ENCODE assay signal across 22 cellular contexts in the genomic region with DNA sequence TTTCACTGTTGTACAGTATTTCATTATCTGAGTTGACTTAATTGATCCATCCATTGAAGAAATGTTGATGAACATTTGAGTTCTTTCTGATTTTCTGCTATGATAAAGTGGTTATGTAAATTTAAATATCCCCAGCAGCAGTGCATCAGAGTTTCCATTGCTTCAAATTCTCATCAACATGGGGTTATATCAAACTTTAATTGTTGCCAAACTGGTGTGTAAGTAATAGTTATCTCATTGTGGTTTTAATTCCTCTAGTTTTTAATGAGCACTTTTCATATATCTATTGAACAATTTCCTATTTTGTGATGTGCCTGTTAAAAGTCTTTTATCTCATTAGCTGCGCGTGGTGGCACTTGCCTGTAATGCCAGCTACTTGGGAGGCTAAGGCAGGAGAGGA. TPM values are rescaled to one million over a fixed set of nuclear protein-coding genes. Genes with fewer than 3 reads are reported as not detected.
A peak's percentile ranks its signal among the peaks of the same experiment; 100 is the strongest.
DNase-seq lines count a peak whose midpoint lies in the region; ATAC-seq and TF ChIP-seq lines count a peak whose summit lies in the region.
"Had no signal": no experiment of that assay in that cellular context is flagged by ENCODE, and none has a peak within 500 bp of the region (broad histone marks: within the 10 kb centered on the region; RNA-seq: fewer than 3 reads in every experiment).

No MANE protein-coding gene starts in this region.

- peak overlapping the region; percentile 23; the same call in 1 of the 2 replicates for H3K4me2 ChIP-seq in PC-3 (ENCODE audit: low read length)
- H3K4me2 ChIP-seq in mammary epithelial cell (ENCODE audit: insufficient read depth, low read depth, low read length), result no peak overlapping the region
- H3K4me2 ChIP-seq: BLaER1 had no signal

- intact Hi-C loops in CD4-positive, alpha-beta memory T cell (cut with micrococcal nuclease), result no loop called here
- intact Hi-C loops in PC-3 (cut with micrococcal nuclease) (loop anchor here (5.0 kb wide), 1 partner anchor 63 kb away; no protein-coding TSS in a partner anchor), mammary epithelial cell (cut with micrococcal nuclease) (no loop called here)

- no peak for ATAC-seq in activated T-cell treated with anti-CD3 and anti-CD28 coated beads, Interleukin-2, amount 50 U/mL, for 72 hours (replicated peaks in 1 of 2)
- no peak for ATAC-seq in PC-3
- no peak for ATAC-seq in activated naive CD8-positive, alpha-beta T cell treated with anti-CD3 and anti-CD28 coated beads, Interleukin-2, amount 10 ng/mL, durations not matched to agents 7 days and 5 days (ENCODE audit: low read depth)
- ATAC-seq: CD8-positive, alpha-beta T cell; GM12878 had no signal

- no peaks in the 10 kb centered on the region for H3K4me1 ChIP-seq in CD4-positive, alpha-beta memory T cell (ENCODE audit: insufficient read depth, low read length)
- H3K4me1 ChIP-seq in PC-3 (ENCODE audit: insufficient read depth, low read length) (peaks cover 19% of the 10 kb centered on the region), mammary epithelial cell (ENCODE audit: insufficient read depth, low read length) (no peaks in the 10 kb centered on the region)
- H3K4me1 ChIP-seq: BLaER1, Peyer's patch had no signal

- H3K27ac ChIP-seq in CD4-positive, alpha-beta memory T cell (ENCODE audit: low read depth, low read length), result no peak overlapping the region
- H3K27ac ChIP-seq in PC-3 (ENCODE audit: low read length), result peak overlapping the region; percentile 62
- H3K27ac ChIP-seq in mammary epithelial cell (ENCODE audit: insufficient read depth, low read depth, low read length), result no peak overlapping the region
- H3K27ac ChIP-seq: BLaER1, Peyer's patch had no signal

- no peaks in the 10 kb centered on the region for H3F3A ChIP-seq in PC-3 (ENCODE audit: low read length, unreplicated experiment)

- no peak for DNase-seq in activated T-cell treated with anti-CD3 and anti-CD28 coated beads, Interleukin-2, amount 50 U/mL, for 72 hours
- no peak for DNase-seq in activated T-cell treated with anti-CD3 and anti-CD28 coated beads, Interleukin-2, amount 50 U/mL, for 1 hour
- DNase-seq in CD4-positive, alpha-beta memory T cell, result no peak
- DNase-seq in PC-3, result no peak
- DNase-seq in activated naive CD8-positive, alpha-beta T cell treated with anti-CD3 and anti-CD28 coated beads, Interleukin-2, amount 10 ng/mL, durations not matched to agents 7 days and 5 days, result no peak
- DNase-seq in cerebellar nuclear complex (lab: John Stamatoyannopoulos, UW), result no peak
- DNase-seq in mammary epithelial cell, result no peak
- DNase-seq: CD8-positive, alpha-beta T cell; DND-41; H7; HFFc6; Karpas-422; MV-4-11; NCI-H1105 treated with DMSO at 0.1 percent for 48 hours; NCI-H2029 treated with DMSO at 0.1 percent for 48 hours; NCI-H345; NCI-H524; NCI-H774; NK-92 treated with Interleukin-12 subunit alpha and Interleukin-12 subunit beta, amount 100 ng/mL, for 24 hours; Peyer's patch had no signal

- H3K4me1 Mint-ChIP-seq in activated T-cell treated with anti-CD3 and anti-CD28 coated beads, Interleukin-2, amount 50 U/mL, for 72 hours (ENCODE audit: low read depth), result peaks cover 23% of the 10 kb centered on the region
- H3K4me1 Mint-ChIP-seq in CD4-positive, alpha-beta memory T cell, result peaks cover 0 to 9% (median 6%) of the 10 kb centered on the region in 4 donors
- peaks cover 5% of the 10 kb centered on the region for H3K4me1 Mint-ChIP-seq in activated naive CD8-positive, alpha-beta T cell treated with anti-CD3 and anti-CD28 coated beads, Interleukin-2, amount 10 ng/mL, durations not matched to agents 7 days and 5 days

- H3K9me3 Mint-ChIP-seq in activated T-cell treated with anti-CD3 and anti-CD28 coated beads, Interleukin-2, amount 50 U/mL, for 72 hours, result no peaks in the 10 kb centered on the region
- no peaks in the 10 kb centered on the region for H3K9me3 Mint-ChIP-seq in CD4-positive, alpha-beta memory T cell
- no peaks in the 10 kb centered on the region for H3K9me3 Mint-ChIP-seq in activated naive CD8-positive, alpha-beta T cell treated with anti-CD3 and anti-CD28 coated beads, Interleukin-2, amount 10 ng/mL, durations not matched to agents 7 days and 5 days
- H3K9me3 Mint-ChIP-seq: CD8-positive, alpha-beta T cell; HFFc6 had no signal

- H3K9ac ChIP-seq in PC-3 (ENCODE audit: low read length), result no peak overlapping the region
- H3K9ac ChIP-seq in mammary epithelial cell (ENCODE audit: insufficient read depth, low read length), result no peak overlapping the region
- H3K9ac ChIP-seq: BLaER1 had no signal

- H3K9me2 ChIP-seq in PC-3 (replicated peaks; ENCODE audit: low read length), result no peaks in the 10 kb centered on the region

- no peak overlapping the region for H3K4me3 ChIP-seq in CD4-positive, alpha-beta memory T cell (ENCODE audit: low read length in 2 of 2)
- H3K4me3 ChIP-seq in PC-3 (ENCODE audit: low read length) (no peak overlapping the region), mammary epithelial cell (replicated peaks in 1 of 3; ENCODE audit: insufficient read depth in 1 of 3, low read depth in 2 of 3, low read length in 3 of 3) (no peak overlapping the region)
- H3K4me3 ChIP-seq: BLaER1, GM12878, Peyer's patch had no signal

- BruUV-seq in PC-3 (replicated peaks; lab: Mats Ljungman, UMichigan) (no TSS peak), mammary epithelial cell (replicated peaks; lab: Mats Ljungman, UMichigan) (no TSS peak)

- no peak overlapping the region for H3K4me3 Mint-ChIP-seq in activated T-cell treated with anti-CD3 and anti-CD28 coated beads, Interleukin-2, amount 50 U/mL, for 72 hours
- no peak overlapping the region for H3K4me3 Mint-ChIP-seq in CD4-positive, alpha-beta memory T cell
- no peak overlapping the region for H3K4me3 Mint-ChIP-seq in activated naive CD8-positive, alpha-beta T cell treated with anti-CD3 and anti-CD28 coated beads, Interleukin-2, amount 10 ng/mL, durations not matched to agents 7 days and 5 days
- H3K4me3 Mint-ChIP-seq: CD8-positive, alpha-beta T cell; HFFc6 had no signal

- H3K36me3 ChIP-seq in CD4-positive, alpha-beta memory T cell (ENCODE audit: insufficient read depth, low read length), result peaks cover 69% of the 10 kb centered on the region
- H3K36me3 ChIP-seq in PC-3 (ENCODE audit: low read depth, low read length) (peaks cover 58% of the 10 kb centered on the region), mammary epithelial cell (ENCODE audit: insufficient read depth, low read length) (peaks cover 64% of the 10 kb centered on the region)

- dilution Hi-C loops in mammary epithelial cell (cut with HindIII; ENCODE audit: low sequenced_read_pairs), result no loop called here

- H3K79me2 ChIP-seq in PC-3 (ENCODE audit: low read length) (peaks cover 3% of the 10 kb centered on the region; the same call in 1 of the 2 replicates), mammary epithelial cell (ENCODE audit: insufficient read depth, low read length) (peaks cover 25% of the 10 kb centered on the region)

- 100% methylated on average over 2 of the region's 2 CpGs for WGBS in mammary epithelial cell (ENCODE audit: low coverage, missing lambda C conversion rate)

- CTCF ChIA-PET in CD4-positive, alpha-beta memory T cell (lab: Charles Lee; ENCODE audit: partially characterized antibody), result interaction anchor here (0.9 to 1.5 kb wide), 3 partner anchors 11 to 67 kb away, joined by 3 to 9 read pairs (median 3); no protein-coding TSS in a partner anchor
- CTCF ChIA-PET in PC-3 (lab: Charles Lee), result interaction anchor here (0.6 to 1.4 kb wide), 6 partner anchors 14 to 79 kb away, joined by 3 to 17 read pairs (median 6); no protein-coding TSS in a partner anchor
- CTCF ChIA-PET in mammary epithelial cell (lab: Charles Lee; ENCODE audit: low non-redundant PET), result no interaction called here

- no peaks in the 10 kb centered on the region for H4K20me1 ChIP-seq in PC-3 (ENCODE audit: low read length)
- H4K20me1 ChIP-seq in mammary epithelial cell (ENCODE audit: insufficient read depth, low read length), result no peaks in the 10 kb centered on the region

- POLR2A ChIA-PET in CD4-positive, alpha-beta memory T cell (lab: Charles Lee; ENCODE audit: partially characterized antibody), result interaction anchor here (1.1 kb wide), 2 partner anchors 13 to 18 kb away, joined by 3 to 4 read pairs; partner anchors contain the start of gene ZNFX1
- POLR2A ChIA-PET in PC-3 (lab: Charles Lee; ENCODE audit: unreplicated experiment), result interaction anchor here (0.6 to 1.0 kb wide), 9 partner anchors 9 to 344 kb away, joined by 3 to 13 read pairs (median 5); no protein-coding TSS in a partner anchor
- POLR2A ChIA-PET in activated naive CD8-positive, alpha-beta T cell treated with anti-CD3 and anti-CD28 coated beads, Interleukin-2, amount 10 ng/mL, durations not matched to agents 7 days and 5 days (lab: Charles Lee), result interaction anchor here (0.7 kb wide), 1 partner anchor 12 kb away, joined by 3 read pairs; no protein-coding TSS in a partner anchor

- peaks cover 23 to 53% of the 10 kb centered on the region in 2 donors for H3K36me3 Mint-ChIP-seq in activated T-cell treated with anti-CD3 and anti-CD28 coated beads, Interleukin-2, amount 50 U/mL, for 72 hours (ENCODE audit: insufficient read depth in 2 of 2)
- H3K36me3 Mint-ChIP-seq in CD4-positive, alpha-beta memory T cell, result peaks cover 62 to 77% of the 10 kb centered on the region in 2 donors
- H3K36me3 Mint-ChIP-seq in activated naive CD8-positive, alpha-beta T cell treated with anti-CD3 and anti-CD28 coated beads, Interleukin-2, amount 10 ng/mL, durations not matched to agents 7 days and 5 days, result peaks cover 50% of the 10 kb centered on the region

- no peak overlapping the region for H2AFZ ChIP-seq in PC-3 (ENCODE audit: low read length)
- no peak overlapping the region for H2AFZ ChIP-seq in mammary epithelial cell (ENCODE audit: low read depth, low read length)

- peak overlapping the region; percentile 82 for H3K27ac Mint-ChIP-seq in activated T-cell treated with anti-CD3 and anti-CD28 coated beads, Interleukin-2, amount 50 U/mL, for 72 hours
- H3K27ac Mint-ChIP-seq in CD4-positive, alpha-beta memory T cell, result peak overlapping the region in 4 of 7 donors; percentile 6 to 66 (median 32)
- H3K27ac Mint-ChIP-seq in activated naive CD8-positive, alpha-beta T cell treated with anti-CD3 and anti-CD28 coated beads, Interleukin-2, amount 10 ng/mL, durations not matched to agents 7 days and 5 days, result peak overlapping the region; percentile 19
- H3K27ac Mint-ChIP-seq: CD8-positive, alpha-beta T cell; HFFc6 had no signal

- in situ Hi-C loops in mammary epithelial cell (cut with MboI; ENCODE audit: low sequenced_read_pairs in 2 of 2), result no loop called here

- no peaks in the 10 kb centered on the region for H3K27me3 Mint-ChIP-seq in activated T-cell treated with anti-CD3 and anti-CD28 coated beads, Interleukin-2, amount 50 U/mL, for 72 hours (ENCODE audit: low read depth)
- H3K27me3 Mint-ChIP-seq in CD4-positive, alpha-beta memory T cell, result no peaks in the 10 kb centered on the region
- H3K27me3 Mint-ChIP-seq in activated naive CD8-positive, alpha-beta T cell treated with anti-CD3 and anti-CD28 coated beads, Interleukin-2, amount 10 ng/mL, durations not matched to agents 7 days and 5 days, result no peaks in the 10 kb centered on the region

- H3K9me3 ChIP-seq in CD4-positive, alpha-beta memory T cell (ENCODE audit: control insufficient read depth in 1 of 2, low read length in 2 of 2), result no peaks in the 10 kb centered on the region
- H3K9me3 ChIP-seq in PC-3 (ENCODE audit: low read length) (no peaks in the 10 kb centered on the region), mammary epithelial cell (replicated peaks; ENCODE audit: insufficient read depth, low read length) (no peaks in the 10 kb centered on the region)
- H3K9me3 ChIP-seq: BLaER1, Peyer's patch had no signal

- no peaks in the 10 kb centered on the region for H3K27me3 ChIP-seq in CD4-positive, alpha-beta memory T cell (ENCODE audit: insufficient read depth, low read length)
- H3K27me3 ChIP-seq in PC-3 (ENCODE audit: low read length), result no peaks in the 10 kb centered on the region
- H3K27me3 ChIP-seq in mammary epithelial cell (ENCODE audit: insufficient read depth, low read length), result no peaks in the 10 kb centered on the region
- H3K27me3 ChIP-seq: BLaER1, Peyer's patch had no signal

- no peak for TF ChIP-seq CTCF in PC-3 (conservative IDR thresholded peaks at IDR 0.05; ENCODE audit: low read depth, low read length)
- TF ChIP-seq CTCF in mammary epithelial cell (conservative IDR thresholded peaks at IDR 0.05 in 1 of 2, IDR thresholded peaks at IDR 0.05 in 1 of 2; ENCODE audit: extremely low read depth in 1 of 2, insufficient read depth in 1 of 2, low read depth in 1 of 2, low read length in 2 of 2), result no peak

RNA-seq across cellular contexts. Expression of gene ZNFX1, which starts 18.1 kb away (rescaled TPM):
- total RNA-seq in activated T-cell treated with anti-CD3 and anti-CD28 coated beads, Interleukin-2, amount 50 U/mL, for 72 hours, result 10 to 100 TPM; 37.8 to 48.8 TPM
- total RNA-seq in CD4-positive, alpha-beta memory T cell, result 10 to 100 TPM; 73.8 to 78.4 TPM
- 10 to 100 TPM; 30.8 to 88.8 TPM for polyA plus RNA-seq in CD4-positive, alpha-beta memory T cell
- total RNA-seq in PC-3 (2014; rRNA removed) (18.8 and 18.9 TPM in 2 replicates), mammary epithelial cell (10 to 100 TPM; 24.9 to 34.0 TPM)
- 10 to 100 TPM; 64.2 to 66.6 TPM for total RNA-seq in activated naive CD8-positive, alpha-beta T cell treated with anti-CD3 and anti-CD28 coated beads, Interleukin-2, amount 10 ng/mL, durations not matched to agents 7 days and 5 days
- polyA plus RNA-seq in mammary epithelial cell, result 6.3 TPM
- polyA minus RNA-seq in mammary epithelial cell, result 54.2 TPM

RNA-seq across cellular contexts. Expression of gene DDX27, which starts 40.6 kb away (rescaled TPM):
- 10 to 100 TPM; 49.6 to 49.8 TPM for total RNA-seq in activated T-cell treated with anti-CD3 and anti-CD28 coated beads, Interleukin-2, amount 50 U/mL, for 72 hours
- total RNA-seq in CD4-positive, alpha-beta memory T cell, result 10 to 100 TPM; 60.3 to 60.4 TPM
- polyA plus RNA-seq in CD4-positive, alpha-beta memory T cell, result 10 to 100 TPM; 21.6 to 47.1 TPM
- total RNA-seq in PC-3 (2014; rRNA removed) (80.8 and 97.3 TPM in 2 replicates), mammary epithelial cell (10 to 100 TPM; 39.0 to 44.1 TPM)
- 10 to 100 TPM; 46.1 to 47.6 TPM for total RNA-seq in activated naive CD8-positive, alpha-beta T cell treated with anti-CD3 and anti-CD28 coated beads, Interleukin-2, amount 10 ng/mL, durations not matched to agents 7 days and 5 days
- 36.9 TPM for polyA plus RNA-seq in mammary epithelial cell
- 52.4 TPM for polyA minus RNA-seq in mammary epithelial cell

Comparison
In these comparisons a context has a peak if more than half of its experiments do, and no peak if none do; other contexts are left out.
1. H3K27ac Mint-ChIP-seq: peak in every context shown above with its lines; median percentile 82 in activated T-cell treated with anti-CD3 and anti-CD28 coated beads, Interleukin-2, amount 50 U/mL, for 72 hours; 32 in CD4-positive, alpha-beta memory T cell; 19 in activated naive CD8-positive, alpha-beta T cell treated with anti-CD3 and anti-CD28 coated beads, Interleukin-2, amount 10 ng/mL, durations not matched to agents 7 days and 5 days.